Comparison of ENCODE assay signal across 9 cellular contexts in genomic region chr3:141738636-141739363, GRCh38. TPM values are rescaled to one million over a fixed set of nuclear protein-coding genes. Genes with fewer than 3 reads are reported as not detected.
DNase-seq lines count a peak whose midpoint lies in the region; ATAC-seq and TF ChIP-seq lines count a peak whose summit lies in the region.
"Had no signal": no experiment of that assay in that cellular context is flagged by ENCODE, and none has a peak within 500 bp of the region (broad histone marks: within the 10 kb centered on the region; RNA-seq: fewer than 3 reads in every experiment).

No MANE protein-coding gene starts in this region.

- H3K27ac Mint-ChIP-seq in T-cell, result peak overlapping the region; percentile 96 to 98

- WGBS in mesodermal cell (ENCODE audit: insufficient coverage in 2 of 2), 2 experiments, result 0 to 1% methylated on average over 13 to 24 of the region's 30 CpGs
- WGBS in upper lobe of left lung, 2 donors, result 0 to 1% methylated on average over 24 to 27 of the region's 30 CpGs

- H3K36me3 Mint-ChIP-seq in T-cell, result no peaks in the 10 kb centered on the region

- H3K36me3 ChIP-seq in mesodermal cell (ENCODE audit: control insufficient read depth, insufficient read depth, low read length) (peaks cover 19% of the 10 kb centered on the region), upper lobe of left lung (no peaks in the 10 kb centered on the region)

- no peaks in the 10 kb centered on the region for H3K9me3 ChIP-seq in mesodermal cell (ENCODE audit: control insufficient read depth, low read length)
- H3K9me3 ChIP-seq in upper lobe of left lung, result no peaks in the 10 kb centered on the region

- ATAC-seq in GM21825 (IDR thresholded peaks at IDR 0.05; ENCODE audit: unreplicated experiment) (peak; percentile 21), T-cell (replicated peaks in 1 of 4) (peak; percentile 9 to 29 (median 16)), upper lobe of left lung (ENCODE audit: low FRiP score in 2 of 2) (peak; percentile 61 to 70)

- POLR2A ChIA-PET in T-cell (lab: Charles Lee), result interaction anchor here (0.6 to 1.4 kb wide), 8 partner anchors 13 to 824 kb away, joined by 3 to 5 read pairs (median 3); no protein-coding TSS in a partner anchor

- TF ChIP-seq EP300 in upper lobe of left lung (IDR thresholded peaks at IDR 0.05), result no peak

- no peaks in the 10 kb centered on the region for H3K27me3 Mint-ChIP-seq in T-cell

- H3K4me3 Mint-ChIP-seq in T-cell, result peak overlapping the region; percentile 95 to 99 (median 95)

- TF ChIP-seq POLR2A in upper lobe of left lung (IDR thresholded peaks at IDR 0.05), result no peak

- H3K4me1 ChIP-seq in mesodermal cell (ENCODE audit: control insufficient read depth, insufficient read depth, low read length, poor library complexity, severe bottlenecking) (peaks cover 8% of the 10 kb centered on the region), upper lobe of left lung (peaks cover 28 to 35% (median 31%) of the 10 kb centered on the region in 4 donors)

- no peaks in the 10 kb centered on the region for H3K9me3 Mint-ChIP-seq in T-cell

- no peak for TF ChIP-seq CTCF in upper lobe of left lung (IDR thresholded peaks at IDR 0.05)

- DNase-seq in DMS53 (lab: John Stamatoyannopoulos, UW) (peak; percentile 60), DMS53 treated with DMSO at 0.1 percent for 48 hours (lab: John Stamatoyannopoulos, UW; ENCODE audit: unreplicated experiment) (no peak), LHCN-M2 (ENCODE audit: low read depth) (peak; percentile 50), T-cell (peak in 11 of 34 experiments; percentile 2 to 36 (median 7)), upper lobe of left lung (no peak)
- peak; percentile 7 for DNase-seq in effector CD4-positive, alpha-beta T cell

- H3K27ac ChIP-seq in mesodermal cell (ENCODE audit: low read depth, low read length, severe bottlenecking), result peak overlapping the region; percentile 91
- H3K27ac ChIP-seq in upper lobe of left lung, result peak overlapping the region; percentile 90 to 96 (median 94)

- H3K4me3 ChIP-seq in mesodermal cell (ENCODE audit: extremely low read depth, insufficient read depth, low read length, poor library complexity, severe bottlenecking) (peak overlapping the region; percentile 95), upper lobe of left lung (peak overlapping the region; percentile 70 to 91 (median 86))

- CTCF ChIA-PET in T-cell (lab: Charles Lee), result interaction anchor here (0.6 to 4.0 kb wide), 26 partner anchors 17 to 569 kb away, joined by 3 to 24 read pairs (median 5); partner anchors contain the start of gene PXYLP1 (in 1 of the 2)

- no peaks in the 10 kb centered on the region for H3K27me3 ChIP-seq in upper lobe of left lung

- H3K4me1 Mint-ChIP-seq in T-cell, result peaks cover 42 to 54% (median 46%) of the 10 kb centered on the region in 3 donors

RNA-seq across cellular contexts. Expression of gene RNF7, which starts 0.7 kb away (rescaled TPM):
- 119 and 120 TPM in 2 replicates for total RNA-seq in LHCN-M2 (2014; rRNA removed)
- 144 TPM for polyA plus RNA-seq in LHCN-M2 (2012)
- total RNA-seq in T-cell, result 10 to 100 TPM; 53.5 to 61.2 (median 55.5) TPM
- polyA plus RNA-seq in mesodermal cell (2013, experiment 1 of 2), result 154 TPM
- polyA plus RNA-seq in mesodermal cell (2013, experiment 2 of 2), result 143 TPM
- 10 to 100 TPM in 5 of 6 donors, 1 to 10 TPM in 1; 9.4 to 76.3 (median 49.0) TPM for total RNA-seq in upper lobe of left lung

RNA-seq across cellular contexts. Expression of gene GRK7, which starts 24.4 kb away (rescaled TPM):
- total RNA-seq in LHCN-M2 (2014; rRNA removed), result not detected in 2 replicates
- not detected for polyA plus RNA-seq in LHCN-M2 (2012)
- total RNA-seq in T-cell, result under 1 TPM; 0.09 to 0.19 (median 0.15) TPM
- polyA plus RNA-seq in mesodermal cell (2013, experiment 1 of 2), result not detected
- polyA plus RNA-seq in mesodermal cell (2013, experiment 2 of 2), result not detected
- under 1 TPM in 1 of 6 donors, not detected in 5; 0.22 TPM for total RNA-seq in upper lobe of left lung
- total RNA-seq: pulmonary artery endothelial cell had no signal

Comparison
In these comparisons a context has a peak if more than half of its experiments do, and no peak if none do; other contexts are left out.
1. DNase-seq: peak in DMS53 (single experiment), LHCN-M2 (single experiment) and effector CD4-positive, alpha-beta T cell (single experiment); none in DMS53 treated with DMSO at 0.1 percent for 48 hours (single experiment) and upper lobe of left lung (0 of 2).
2. Peak in every context shown above with its lines, with median percentiles within 50 percentile points of each other: ATAC-seq.